ENCODE assay signal across 8 cellular contexts in the genomic region with DNA sequence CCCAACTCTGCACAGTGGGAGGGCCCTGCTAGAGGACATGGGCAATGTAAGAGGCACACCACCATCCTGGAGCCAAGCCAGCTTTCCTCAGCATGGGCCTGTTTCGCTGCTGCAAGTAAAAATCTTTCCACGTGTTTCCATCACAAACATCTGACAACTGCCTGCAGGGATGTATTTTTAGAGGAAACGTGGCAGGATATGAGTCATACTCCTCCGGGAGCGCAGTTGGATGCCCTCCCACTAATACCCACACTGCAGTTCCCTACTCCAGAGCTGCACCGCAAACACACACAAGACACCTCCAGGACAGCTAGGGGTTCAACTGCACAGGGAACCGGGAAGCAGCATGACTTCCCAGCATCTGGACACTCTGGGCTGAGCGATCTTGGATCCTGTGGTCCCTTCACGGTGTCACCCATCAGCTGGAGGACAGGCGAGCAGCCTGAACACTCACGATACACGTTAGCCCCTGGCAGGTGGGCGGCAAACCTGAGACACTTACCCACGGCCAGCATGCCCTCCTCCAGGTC. TPM values are rescaled to one million over a fixed set of nuclear protein-coding genes. Genes with fewer than 3 reads are reported as not detected.
DNase-seq lines count a peak whose midpoint lies in the region; ATAC-seq and TF ChIP-seq lines count a peak whose summit lies in the region.

No MANE protein-coding gene starts in this region.

- H3K36me3 Mint-ChIP-seq in neural progenitor cell, result no peaks in the 10 kb centered on the region

- no peaks in the 10 kb centered on the region for H4K20me1 ChIP-seq in neural progenitor cell (ENCODE audit: low read depth)

- CTCF ChIA-PET in HEK293T (lab: Yijun Ruan, JAX), result no interaction called here

- ATAC-seq in GM19452 (IDR thresholded peaks at IDR 0.05; ENCODE audit: unreplicated experiment), result no peak

- 25% methylated on average over 13 of the region's 14 CpGs for WGBS in suprapubic skin

- DNase-seq in DMS153 treated with DMSO at 0.1 percent for 48 hours (lab: John Stamatoyannopoulos, UW; ENCODE audit: unreplicated experiment) (peak; percentile 74), NCI-H226 (peak; percentile 94), brain pericyte (ENCODE audit: low read depth, low spot score) (peak; percentile 97), kidney tubule cell (ENCODE audit: low spot score) (peak; percentile 94), suprapubic skin (ENCODE audit: low spot score in 2 of 2) (peak in 1 of 2 donors; percentile 94), HEK293T (ENCODE audit: extremely low spot score) (no peak), neural progenitor cell (ENCODE audit: low spot score) (no peak)

- H3K4me3 Mint-ChIP-seq in neural progenitor cell, result no peak overlapping the region

- H3K27me3 Mint-ChIP-seq in neural progenitor cell (ENCODE audit: insufficient read depth, low read depth), result peaks cover 4% of the 10 kb centered on the region

- TF ChIP-seq POLR2A in suprapubic skin (IDR thresholded peaks at IDR 0.05), result no peak

- POLR2A ChIA-PET in HEK293T (lab: Yijun Ruan, JAX), result no interaction called here

- H3K4me1 ChIP-seq in suprapubic skin (peaks cover 72% of the 10 kb centered on the region), neural progenitor cell (peaks cover 6% of the 10 kb centered on the region)

- no peak for TF ChIP-seq EP300 in suprapubic skin (IDR thresholded peaks at IDR 0.05)

- no peak overlapping the region for H3K4me3 ChIP-seq in suprapubic skin
- H3K4me3 ChIP-seq in neural progenitor cell, result no peak overlapping the region

- TF ChIP-seq CTCF in suprapubic skin (IDR thresholded peaks at IDR 0.05) (no peak), neural progenitor cell (IDR thresholded peaks at IDR 0.05) (no peak)

- H3K4me2 ChIP-seq in neural progenitor cell, result no peak overlapping the region

- H3K27me3 ChIP-seq in suprapubic skin, result no peaks in the 10 kb centered on the region
- no peaks in the 10 kb centered on the region for H3K27me3 ChIP-seq in neural progenitor cell

- no peaks in the 10 kb centered on the region for H3F3A ChIP-seq in neural progenitor cell (ENCODE audit: low read depth)

- no peak overlapping the region for H3K9ac ChIP-seq in neural progenitor cell

- H2AFZ ChIP-seq in neural progenitor cell (replicated peaks), result no peak overlapping the region

- peaks cover 32% of the 10 kb centered on the region for H3K4me1 Mint-ChIP-seq in neural progenitor cell

- H3K36me3 ChIP-seq in suprapubic skin (peaks cover 76% of the 10 kb centered on the region), neural progenitor cell (no peaks in the 10 kb centered on the region)

- no peaks in the 10 kb centered on the region for H3K79me2 ChIP-seq in neural progenitor cell (ENCODE audit: low read depth)

- H3K27ac Mint-ChIP-seq in neural progenitor cell, result no peak overlapping the region

- no peaks in the 10 kb centered on the region for H3K9me3 ChIP-seq in suprapubic skin
- H3K9me3 ChIP-seq in neural progenitor cell (ENCODE audit: low read depth), result no peaks in the 10 kb centered on the region

- H3K27ac ChIP-seq in suprapubic skin (peak overlapping the region; percentile 57), neural progenitor cell (no peak overlapping the region)

- H3K9me3 Mint-ChIP-seq in neural progenitor cell, result no peaks in the 10 kb centered on the region

TF ChIP-seq in HEK293T, 16 proteins besides CTCF, POLR2A, EP300 and RAD21:
- no peak for TF ChIP-seq CTBP1 (IDR thresholded peaks at IDR 0.05; ENCODE audit: borderline replicate concordance)
- no peak for TF ChIP-seq ZNF384 (IDR thresholded peaks at IDR 0.05)
- no peak for TF ChIP-seq SUZ12 (IDR thresholded peaks at IDR 0.05)
- no peak for TF ChIP-seq ARNT (IDR thresholded peaks at IDR 0.05)
- TF ChIP-seq NFRKB (IDR thresholded peaks at IDR 0.05), result no peak
- no peak for TF ChIP-seq SP1 (IDR thresholded peaks at IDR 0.05)
- TF ChIP-seq FOXK2 (IDR thresholded peaks at IDR 0.05), result no peak
- no peak for TF ChIP-seq TARDBP (IDR thresholded peaks at IDR 0.05)
- no peak for TF ChIP-seq ELF4 (IDR thresholded peaks at IDR 0.05)
- TF ChIP-seq L3MBTL2 (conservative IDR thresholded peaks at IDR 0.05), result no peak
- no peak for TF ChIP-seq LEF1 (IDR thresholded peaks at IDR 0.05; ENCODE audit: borderline replicate concordance)
- TF ChIP-seq, protein P1, sequence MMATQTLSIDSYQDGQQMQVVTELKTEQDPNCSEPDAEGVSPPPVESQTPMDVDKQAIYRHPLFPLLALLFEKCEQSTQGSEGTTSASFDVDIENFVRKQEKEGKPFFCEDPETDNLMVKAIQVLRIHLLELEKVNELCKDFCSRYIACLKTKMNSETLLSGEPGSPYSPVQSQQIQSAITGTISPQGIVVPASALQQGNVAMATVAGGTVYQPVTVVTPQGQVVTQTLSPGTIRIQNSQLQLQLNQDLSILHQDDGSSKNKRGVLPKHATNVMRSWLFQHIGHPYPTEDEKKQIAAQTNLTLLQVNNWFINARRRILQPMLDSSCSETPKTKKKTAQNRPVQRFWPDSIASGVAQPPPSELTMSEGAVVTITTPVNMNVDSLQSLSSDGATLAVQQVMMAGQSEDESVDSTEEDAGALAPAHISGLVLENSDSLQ (IDR thresholded peaks at IDR 0.05), result no peak
- TF ChIP-seq HDGF (IDR thresholded peaks at IDR 0.05; ENCODE audit: borderline replicate concordance), result no peak
- no peak for TF ChIP-seq FOXM1 (IDR thresholded peaks at IDR 0.05; ENCODE audit: borderline replicate concordance)
- TF ChIP-seq FOXA1 (IDR thresholded peaks at IDR 0.05), result no peak
- no peak for TF ChIP-seq BHLHE40 (IDR thresholded peaks at IDR 0.05; ENCODE audit: borderline replicate concordance)

RNA-seq across cellular contexts. Expression of a gene that starts 26.1 kb away (rescaled TPM):
- total RNA-seq in suprapubic skin (10 to 100 TPM in 2 of 4 donors, 1 to 10 TPM in 2; 5.6 to 18.5 (median 9.2) TPM), neural progenitor cell (ENCODE audit: low replicate concordance) (not detected in 2 replicates)

RNA-seq across cellular contexts. Expression of a gene that starts 46.7 kb away (rescaled TPM):
- 100 to 1,000 TPM in 1 of 4 donors, 10 to 100 TPM in 3; 85.1 to 103 (median 87.3) TPM for total RNA-seq in suprapubic skin
- 2.7 and 7.3 TPM in 2 replicates for total RNA-seq in neural progenitor cell (ENCODE audit: low replicate concordance)

Comparison
In these comparisons a context has a peak if more than half of its experiments do, and no peak if none do; other contexts are left out.
1. DNase-seq: peak in DMS153 treated with DMSO at 0.1 percent for 48 hours (single experiment), NCI-H226 (single experiment), brain pericyte (single experiment) and kidney tubule cell (single experiment); none in HEK293T (single experiment) and neural progenitor cell (single experiment).
2. RNA of a gene that starts 46.7 kb away (total RNA-seq): 85.1 to 103 TPM in suprapubic skin; 2.7 to 7.3 TPM in neural progenitor cell; every median in the first group is over 10 times any median in the second.